ENCODE assay signal across 26 cellular contexts in the genomic region with DNA sequence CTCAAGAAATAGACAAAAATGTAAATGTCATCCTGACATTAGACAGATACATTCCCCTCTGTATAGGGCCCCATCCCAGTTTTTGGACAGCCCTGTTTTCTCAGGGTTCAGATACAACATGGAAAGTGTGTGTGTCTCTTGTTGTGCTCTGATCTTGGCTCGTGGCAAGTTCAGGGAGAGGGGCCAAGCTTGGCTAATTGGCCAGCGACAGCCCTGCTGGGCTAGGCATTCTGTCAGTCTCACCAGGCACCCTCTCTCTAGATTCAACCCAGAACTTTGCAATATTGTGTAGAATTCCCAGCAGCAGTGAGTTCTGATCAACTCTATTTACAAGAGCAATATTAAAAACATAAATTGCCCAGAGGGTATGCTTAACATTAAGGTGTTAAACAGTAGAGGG. TPM values are rescaled to one million over a fixed set of nuclear protein-coding genes. Genes with fewer than 3 reads are reported as not detected.
"Had no signal": no experiment of that assay in that cellular context is flagged by ENCODE, and none has a peak within 500 bp of the region (broad histone marks: within the 10 kb centered on the region; RNA-seq: fewer than 3 reads in every experiment).

No MANE protein-coding gene starts in this region.

- DNase-seq: dermis blood vessel endothelial cell; effector CD4-positive, alpha-beta T cell; effector memory CD4-positive, alpha-beta T cell; endodermal cell; erythroblast; esophagus squamous epithelium; foreskin fibroblast; foreskin melanocyte; gastrocnemius medialis; glutamatergic neuron; head of caudate nucleus; heart right ventricle; hippocampal formation; left colon; left ventricle myocardium inferior; lower lobe of right lung; mesenchymal stem cell; mucosa of descending colon; naive B cell had no signal

- H3K9me3 ChIP-seq: esophagus squamous epithelium, gastrocnemius medialis, heart right ventricle, left ventricle myocardium inferior, lower lobe of right lung, mucosa of descending colon had no signal

- H3K27ac ChIP-seq: coronary artery, epithelial cell of prostate, esophagus squamous epithelium, gastrocnemius medialis, heart right ventricle, left ventricle myocardium inferior, lower lobe of right lung had no signal

- H3K27me3 ChIP-seq: esophagus squamous epithelium, gastrocnemius medialis, heart right ventricle had no signal

- H3K36me3 ChIP-seq: esophagus squamous epithelium, gastrocnemius medialis, heart right ventricle, left ventricle myocardium inferior, lower lobe of right lung had no signal

- ATAC-seq: esophagus mucosa, gastrocnemius medialis, heart right ventricle, left colon, left lobe of liver, lower lobe of right lung, mucosa of descending colon had no signal

- H3K4me1 ChIP-seq: esophagus squamous epithelium, gastrocnemius medialis, lower lobe of right lung had no signal

- H3K4me3 ChIP-seq: coronary artery, dorsolateral prefrontal cortex, esophagus squamous epithelium, gastrocnemius medialis, heart right ventricle, left ventricle myocardium inferior, lower lobe of right lung, mucosa of descending colon had no signal

RNA-seq across cellular contexts. Expression of a gene that starts 30.1 kb away (rescaled TPM):
- total RNA-seq: dermis blood vessel endothelial cell, lung microvascular endothelial cell, mesenteric fat pad had no signal
